ENCODE assay signal across 8 cellular contexts in genomic region chr22:29766632-29767288, GRCh38. TPM values are rescaled to one million over a fixed set of nuclear protein-coding genes. Genes with fewer than 3 reads are reported as not detected.
A peak's percentile ranks its signal among the peaks of the same experiment; 100 is the strongest.
DNase-seq lines count a peak whose midpoint lies in the region; ATAC-seq and TF ChIP-seq lines count a peak whose summit lies in the region.

A gene with protein sequence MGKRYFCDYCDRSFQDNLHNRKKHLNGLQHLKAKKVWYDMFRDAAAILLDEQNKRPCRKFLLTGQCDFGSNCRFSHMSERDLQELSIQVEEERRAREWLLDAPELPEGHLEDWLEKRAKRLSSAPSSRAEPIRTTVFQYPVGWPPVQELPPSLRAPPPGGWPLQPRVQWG (minus strand): TSS chr22:29767007. CDS start chr22:29748544, 18,463 bp downstream.

- H3K27me3 Mint-ChIP-seq in CD8-positive, alpha-beta T cell (ENCODE audit: low read depth): no peaks in the 10 kb centered on the region

- no peaks in the 10 kb centered on the region for H3K27me3 ChIP-seq in CD8-positive, alpha-beta T cell (ENCODE audit: insufficient read depth, low read length)
- H3K27me3 ChIP-seq in lung (ENCODE audit: control insufficient read depth, insufficient read depth): no peaks in the 10 kb centered on the region

- H3K36me3 ChIP-seq in CD8-positive, alpha-beta T cell (ENCODE audit: insufficient read depth, low read length): peaks cover 12% of the 10 kb centered on the region
- H3K36me3 ChIP-seq in lung (ENCODE audit: control insufficient read depth in 2 of 2, insufficient read depth in 2 of 2, low read length in 2 of 2): peaks cover 10 to 11% of the 10 kb centered on the region in 2 donors

- peak; percentile 94 for ATAC-seq in CD8-positive, alpha-beta T cell
- ATAC-seq in GM19468 (IDR thresholded peaks at IDR 0.05; ENCODE audit: extremely low read depth, unreplicated experiment) (peak; percentile 51), lung (ENCODE audit: insufficient read depth, low FRiP score) (peak; percentile 96)

- CTCF ChIA-PET in CD8-positive, alpha-beta T cell (lab: Charles Lee): no interaction called here
- CTCF ChIA-PET in activated CD8-positive, alpha-beta memory T cell treated with anti-CD3 and anti-CD28 coated beads for 36 hours (lab: Charles Lee): interaction anchor here (0.7 to 1.6 kb wide), 2 partner anchors 12 to 483 kb away, joined by 3 read pairs; no protein-coding TSS in a partner anchor

- peaks cover 23% of the 10 kb centered on the region for H3K4me1 ChIP-seq in CD8-positive, alpha-beta T cell (ENCODE audit: insufficient read depth, low read length)
- H3K4me1 ChIP-seq in lung (ENCODE audit: control insufficient read depth in 2 of 2, insufficient read depth in 2 of 2, low read length in 2 of 2): peaks cover 11 to 18% of the 10 kb centered on the region in 2 donors

- peak within 1 kb of the TSS; percentile 72 for H3K27ac ChIP-seq in CD8-positive, alpha-beta T cell (ENCODE audit: low read depth, low read length)
- peak within 1 kb of the TSS; percentile 85 to 91 for H3K27ac ChIP-seq in lung (ENCODE audit: low read depth in 1 of 2, low read length in 1 of 2)

- H3K4me1 Mint-ChIP-seq in CD8-positive, alpha-beta T cell (ENCODE audit: low read depth): peaks cover 41% of the 10 kb centered on the region

- peaks cover 34% of the 10 kb centered on the region for H3K36me3 Mint-ChIP-seq in CD8-positive, alpha-beta T cell

- POLR2A ChIA-PET in CD8-positive, alpha-beta T cell (lab: Charles Lee): interaction anchor here (0.9 to 1.7 kb wide), 4 partner anchors 9 to 213 kb away, joined by 3 to 7 read pairs (median 4); partner anchors contain the start of genes ASCC2 and THOC5
- POLR2A ChIA-PET in activated CD8-positive, alpha-beta memory T cell treated with anti-CD3 and anti-CD28 coated beads for 36 hours (lab: Charles Lee): interaction anchor here (0.6 kb wide), 1 partner anchor 316 kb away, joined by 11 read pairs; no protein-coding TSS in a partner anchor

- H3K4me3 ChIP-seq in CD8-positive, alpha-beta T cell (ENCODE audit: low read depth, low read length): peak within 1 kb of the TSS; percentile 83
- H3K4me3 ChIP-seq in lung: peak within 1 kb of the TSS; percentile 98

- DNase-seq in CD8-positive, alpha-beta T cell: peak; percentile 77 to 96 (median 89)
- peak; percentile 100 for DNase-seq in HT-29 (ENCODE audit: low spot score)
- DNase-seq in NOMO-1 (lab: John Stamatoyannopoulos, UW; ENCODE audit: unreplicated experiment in 2 of 2): peak; percentile 98 to 99
- DNase-seq in effector CD8-positive, alpha-beta T cell (lab: John Stamatoyannopoulos, UW): peak; percentile 86
- peak; percentile 96 for DNase-seq in lung (ENCODE audit: low spot score)
- peak; percentile 68 to 85 (median 77) for DNase-seq in stimulated activated CD4-positive, alpha-beta T cell treated with anti-CD3 and anti-CD28 coated beads, TNF-alpha, amount 100 ng/mL, for 4 hours (ENCODE audit: low read depth in 3 of 3)

- H3K4me3 Mint-ChIP-seq in CD8-positive, alpha-beta T cell: peak within 1 kb of the TSS; percentile 100

- no peaks in the 10 kb centered on the region for H3K9me3 Mint-ChIP-seq in CD8-positive, alpha-beta T cell

- TF ChIP-seq CTCF in CD8-positive, alpha-beta T cell (IDR thresholded peaks at IDR 0.05): no peak
- TF ChIP-seq CTCF in lung (IDR thresholded peaks at IDR 0.05; ENCODE audit: control extremely low read depth, extremely low read depth): no peak

- H3K27ac Mint-ChIP-seq in CD8-positive, alpha-beta T cell: peak within 1 kb of the TSS; percentile 98

- intact Hi-C loops in CD8-positive, alpha-beta T cell (cut with DNase I, micrococcal nuclease): loop anchor here (1.0 to 10.0 kb wide), 14 partner anchors 72 to 1986 kb away; partner anchors contain the start of genes ASCC2 (in 2 of the 2), MTMR3 (in 2 of the 2), NF2 (in 2 of the 2) and DEPDC5 (in 1 of the 2)

- whole genome bisulfite sequencing in lung, 2 donors: 0% methylated on average over 32 to 33 of the region's 33 CpGs

- H3K9me3 ChIP-seq in CD8-positive, alpha-beta T cell (ENCODE audit: low read length): no peaks in the 10 kb centered on the region
- no peaks in the 10 kb centered on the region for H3K9me3 ChIP-seq in lung (ENCODE audit: control insufficient read depth in 2 of 2, insufficient read depth in 1 of 2, low read length in 1 of 2)

RNA-seq across cellular contexts. Expression of the gene that starts here (rescaled TPM):
- total RNA-seq in CD8-positive, alpha-beta T cell: 1 to 10 TPM; 4.3 to 5.2 TPM
- 21.5 and 30.0 TPM in 2 replicates for total RNA-seq in HT-29 (2014; rRNA removed; shearing (Covaris generic))
- total RNA-seq in activated CD8-positive, alpha-beta memory T cell treated with anti-CD3 and anti-CD28 coated beads for 36 hours: 10 to 100 TPM; 22.4 to 25.3 TPM
- total RNA-seq in lung: 10 to 100 TPM; 11.2 to 23.7 TPM
- polyA plus RNA-seq in lung: 10 to 100 TPM; 27.1 to 32.5 TPM

Comparison
In these comparisons a context has a peak if more than half of its experiments do, and no peak if none do; other contexts are left out.
1. Peak in every context shown above with its lines: DNase-seq, ATAC-seq, H3K4me3 ChIP-seq and H3K27ac ChIP-seq.